12 cellular contexts compared by ENCODE assay signal in the genomic region with DNA sequence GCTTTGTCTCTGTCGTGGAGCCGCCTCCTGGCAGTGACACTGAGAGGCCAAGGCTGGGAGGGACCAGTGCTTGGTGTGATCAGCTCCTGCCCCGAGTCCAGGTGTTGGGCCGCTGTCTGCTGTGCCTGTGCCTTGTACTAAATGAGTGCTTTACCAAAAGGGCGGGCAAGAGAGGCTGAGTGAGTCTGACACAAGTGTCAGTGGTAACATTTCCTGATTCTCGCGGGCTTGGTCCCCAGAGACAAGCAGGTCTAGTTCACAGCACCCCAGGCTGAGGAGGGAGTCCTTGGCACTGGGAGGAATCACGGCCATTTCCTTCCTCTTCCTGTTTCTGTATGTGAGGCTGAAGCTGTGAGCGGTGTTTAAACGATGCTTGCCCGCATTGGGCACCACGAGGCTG. TPM values are rescaled to one million over a fixed set of nuclear protein-coding genes. Genes with fewer than 3 reads are reported as not detected.
DNase-seq lines count a peak whose midpoint lies in the region; ATAC-seq and TF ChIP-seq lines count a peak whose summit lies in the region.
"Had no signal": no experiment of that assay in that cellular context is flagged by ENCODE, and none has a peak within 500 bp of the region (broad histone marks: within the 10 kb centered on the region; RNA-seq: fewer than 3 reads in every experiment).

No MANE protein-coding gene starts in this region.

- no peaks in the 10 kb centered on the region for H3K79me2 ChIP-seq in Karpas-422 (ENCODE audit: low read length)

- H3K4me3 ChIP-seq in BLaER1 (peak overlapping the region; percentile 25; the same call in 1 of the 2 replicates), GM12865 (ENCODE audit: low read depth, low read length) (no peak overlapping the region), Karpas-422 (ENCODE audit: low read length) (no peak overlapping the region)
- H3K4me3 ChIP-seq in effector memory CD4-positive, alpha-beta T cell (ENCODE audit: insufficient read depth, low read depth, low read length, poor library complexity, severe bottlenecking) = peak overlapping the region; percentile 8
- H3K4me3 ChIP-seq: SK-N-MC had no signal

- H3K4me2 ChIP-seq in BLaER1 (peak overlapping the region; percentile 84), Karpas-422 (ENCODE audit: low read depth, low read length, poor library complexity, severe bottlenecking) (no peak overlapping the region)

- H3K9ac ChIP-seq in BLaER1 (peak overlapping the region; percentile 9; the same call in 1 of the 2 replicates), Karpas-422 (ENCODE audit: low read length) (no peak overlapping the region)

- H3K27me3 ChIP-seq in BLaER1 (no peaks in the 10 kb centered on the region), Karpas-422 (ENCODE audit: low read length) (no peaks in the 10 kb centered on the region)
- no peaks in the 10 kb centered on the region for H3K27me3 ChIP-seq in effector memory CD4-positive, alpha-beta T cell (replicated peaks; ENCODE audit: control insufficient read depth, insufficient read depth, low read length, poor library complexity, severe bottlenecking)

- no peak overlapping the region for H2AFZ ChIP-seq in Karpas-422 (ENCODE audit: low read length)

- no peaks in the 10 kb centered on the region for H3K9me3 ChIP-seq in BLaER1
- H3K9me3 ChIP-seq in effector memory CD4-positive, alpha-beta T cell (ENCODE audit: control insufficient read depth, low read length) = no peaks in the 10 kb centered on the region
- no peaks in the 10 kb centered on the region for H3K9me3 ChIP-seq in Karpas-422 (ENCODE audit: low read length)

- peaks cover 84% of the 10 kb centered on the region for H4K20me1 ChIP-seq in BLaER1
- no peaks in the 10 kb centered on the region for H4K20me1 ChIP-seq in Karpas-422 (ENCODE audit: insufficient read depth, low read depth, low read length)

- peak; percentile 56 for DNase-seq in GM12865 (ENCODE audit: low read depth)
- DNase-seq in RWPE1 (ENCODE audit: low spot score) = no peak
- DNase-seq in effector memory CD4-positive, alpha-beta T cell = no peak
- no peak for DNase-seq in Karpas-422
- DNase-seq: AML-193; NCI-H2171 treated with DMSO at 0.1 percent for 48 hours; stimulated activated CD4-positive, alpha-beta T cell treated with anti-CD3 and anti-CD28 coated beads, Interleukin-1b, Interleukin-23, amount 100 ng/mL, for 48 hours had no signal

- POLR2A ChIA-PET in RWPE1 (lab: Yijun Ruan, JAX; ENCODE audit: low non-redundant PET) = no interaction called here

- H3K4me1 ChIP-seq in BLaER1 = peaks cover 100% of the 10 kb centered on the region
- H3K4me1 ChIP-seq in effector memory CD4-positive, alpha-beta T cell (ENCODE audit: control insufficient read depth, insufficient read depth, low read length, poor library complexity, severe bottlenecking) = peaks cover 82% of the 10 kb centered on the region
- H3K4me1 ChIP-seq in Karpas-422 (ENCODE audit: low read length) = no peaks in the 10 kb centered on the region

- peak overlapping the region; percentile 60; the same call in 1 of the 2 replicates for H3K27ac ChIP-seq in BLaER1
- H3K27ac ChIP-seq in RWPE1 = peak overlapping the region; percentile 88
- H3K27ac ChIP-seq in effector memory CD4-positive, alpha-beta T cell (ENCODE audit: insufficient read depth, low read length, poor library complexity, severe bottlenecking) = peak overlapping the region; percentile 78
- no peak overlapping the region for H3K27ac ChIP-seq in Karpas-422 (ENCODE audit: low read length)
- H3K27ac ChIP-seq: SK-N-MC had no signal

- ATAC-seq in HG02981 (IDR thresholded peaks at IDR 0.05; ENCODE audit: unreplicated experiment) (no peak), GM18867 (IDR thresholded peaks at IDR 0.05; ENCODE audit: unreplicated experiment) (no peak), HG02798 (IDR thresholded peaks at IDR 0.05; ENCODE audit: poor library complexity, unreplicated experiment) (no peak)

- H3K36me3 ChIP-seq in BLaER1 (peaks cover 93% of the 10 kb centered on the region), Karpas-422 (ENCODE audit: insufficient read depth, low read length) (no peaks in the 10 kb centered on the region)
- H3K36me3 ChIP-seq in effector memory CD4-positive, alpha-beta T cell (ENCODE audit: control insufficient read depth, insufficient read depth, low read length) = peaks cover 21% of the 10 kb centered on the region

- no peak for TF ChIP-seq CTCF in GM12865 (IDR thresholded peaks at IDR 0.05; ENCODE audit: insufficient read depth, low read depth, low read length, missing control alignments)
- no peak for TF ChIP-seq CTCF in RWPE1 (conservative IDR thresholded peaks at IDR 0.05; ENCODE audit: low read depth)

- CTCF ChIA-PET in RWPE1 (lab: Yijun Ruan, JAX) = no interaction called here

- H3K9me2 ChIP-seq in Karpas-422 (replicated peaks; ENCODE audit: insufficient read depth, low read length) = no peaks in the 10 kb centered on the region

RNA-seq across cellular contexts. Expression of a gene that starts 30.2 kb away (rescaled TPM):
- 0.14 TPM in 1 of 2 replicates, not detected in the other for total RNA-seq in Karpas-422 (2014; rRNA removed; shearing (Covaris generic); ENCODE audit: low replicate concordance)

Comparison
In these comparisons a context has a peak if more than half of its experiments do, and no peak if none do; other contexts are left out.
1. H3K4me3 ChIP-seq: peak in BLaER1 (single experiment) and effector memory CD4-positive, alpha-beta T cell (single experiment); none in GM12865 (single experiment) and Karpas-422 (single experiment).